1 cellular context compared by ENCODE assay signal in the genomic region with DNA sequence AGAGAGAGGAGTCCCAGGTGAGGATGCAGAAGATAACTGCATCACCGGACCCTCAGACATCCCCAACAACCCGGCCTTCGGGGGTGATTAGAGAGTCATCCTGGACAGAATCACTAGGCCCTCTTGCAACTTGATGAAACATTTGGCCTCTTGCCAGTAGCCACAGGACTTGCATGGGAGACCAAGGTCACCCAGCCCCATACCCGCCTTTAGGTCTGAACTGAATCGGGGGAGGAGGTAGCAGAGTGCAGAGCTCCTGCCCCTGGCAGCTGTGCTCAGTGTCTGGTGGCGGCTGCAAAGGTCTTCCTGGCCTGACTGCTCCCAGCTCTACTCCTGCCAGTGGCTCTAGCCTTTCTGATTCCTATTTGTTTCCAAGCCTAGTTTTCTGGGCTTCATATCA.
TF ChIP-seq lines count a peak whose summit lies in the region.

No MANE protein-coding gene starts in this region.

TF ChIP-seq in HepG2, 621 proteins besides CTCF, POLR2A, EP300 and RAD21 (continues in another document):
- no peak for TF ChIP-seq MXI1 (IDR thresholded peaks at IDR 0.05; ENCODE audit: borderline replicate concordance, low read depth, low read length)
- TF ChIP-seq KMT2A (CRISPR knock-in tag; IDR thresholded peaks at IDR 0.05) = no peak
- no peak for TF ChIP-seq MAZ (IDR thresholded peaks at IDR 0.05; ENCODE audit: borderline replicate concordance, low read depth, low read length)
- TF ChIP-seq MAZ (CRISPR knock-in tag; IDR thresholded peaks at IDR 0.05; ENCODE audit: low read depth) = no peak
- TF ChIP-seq PCBP1 (IDR thresholded peaks at IDR 0.05; ENCODE audit: borderline replicate concordance, low read depth, low read length) = no peak
- no peak for TF ChIP-seq ZNF205 (CRISPR knock-in tag; IDR thresholded peaks at IDR 0.05)
- TF ChIP-seq ZSCAN20 (CRISPR knock-in tag; IDR thresholded peaks at IDR 0.05; ENCODE audit: borderline replicate concordance) = no peak
- no peak for TF ChIP-seq FLYWCH1 (CRISPR knock-in tag; IDR thresholded peaks at IDR 0.05)
- TF ChIP-seq, protein P1, sequence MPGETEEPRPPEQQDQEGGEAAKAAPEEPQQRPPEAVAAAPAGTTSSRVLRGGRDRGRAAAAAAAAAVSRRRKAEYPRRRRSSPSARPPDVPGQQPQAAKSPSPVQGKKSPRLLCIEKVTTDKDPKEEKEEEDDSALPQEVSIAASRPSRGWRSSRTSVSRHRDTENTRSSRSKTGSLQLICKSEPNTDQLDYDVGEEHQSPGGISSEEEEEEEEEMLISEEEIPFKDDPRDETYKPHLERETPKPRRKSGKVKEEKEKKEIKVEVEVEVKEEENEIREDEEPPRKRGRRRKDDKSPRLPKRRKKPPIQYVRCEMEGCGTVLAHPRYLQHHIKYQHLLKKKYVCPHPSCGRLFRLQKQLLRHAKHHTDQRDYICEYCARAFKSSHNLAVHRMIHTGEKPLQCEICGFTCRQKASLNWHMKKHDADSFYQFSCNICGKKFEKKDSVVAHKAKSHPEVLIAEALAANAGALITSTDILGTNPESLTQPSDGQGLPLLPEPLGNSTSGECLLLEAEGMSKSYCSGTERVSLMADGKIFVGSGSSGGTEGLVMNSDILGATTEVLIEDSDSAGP (CRISPR knock-in tag; IDR thresholded peaks at IDR 0.05; ENCODE audit: borderline replicate concordance) = no peak
- no peak for TF ChIP-seq MBD4 (IDR thresholded peaks at IDR 0.05; ENCODE audit: borderline replicate concordance, low read length)
- TF ChIP-seq ARNT (IDR thresholded peaks at IDR 0.05) = no peak
- no peak for TF ChIP-seq ZNF260 (CRISPR knock-in tag; IDR thresholded peaks at IDR 0.05; ENCODE audit: borderline replicate concordance, low read depth)
- no peak for TF ChIP-seq ATF7 (IDR thresholded peaks at IDR 0.05)
- no peak for TF ChIP-seq ATF7 (CRISPR knock-in tag; IDR thresholded peaks at IDR 0.05)
- TF ChIP-seq ZNF558 (CRISPR knock-in tag; IDR thresholded peaks at IDR 0.05; ENCODE audit: borderline replicate concordance) = no peak
- no peak for TF ChIP-seq FOXA3 (CRISPR knock-in tag; IDR thresholded peaks at IDR 0.05)
- TF ChIP-seq ZNF670 (CRISPR knock-in tag; IDR thresholded peaks at IDR 0.05; ENCODE audit: borderline replicate concordance) = no peak
- no peak for TF ChIP-seq HHEX (CRISPR knock-in tag; IDR thresholded peaks at IDR 0.05)
- TF ChIP-seq, protein P2, sequence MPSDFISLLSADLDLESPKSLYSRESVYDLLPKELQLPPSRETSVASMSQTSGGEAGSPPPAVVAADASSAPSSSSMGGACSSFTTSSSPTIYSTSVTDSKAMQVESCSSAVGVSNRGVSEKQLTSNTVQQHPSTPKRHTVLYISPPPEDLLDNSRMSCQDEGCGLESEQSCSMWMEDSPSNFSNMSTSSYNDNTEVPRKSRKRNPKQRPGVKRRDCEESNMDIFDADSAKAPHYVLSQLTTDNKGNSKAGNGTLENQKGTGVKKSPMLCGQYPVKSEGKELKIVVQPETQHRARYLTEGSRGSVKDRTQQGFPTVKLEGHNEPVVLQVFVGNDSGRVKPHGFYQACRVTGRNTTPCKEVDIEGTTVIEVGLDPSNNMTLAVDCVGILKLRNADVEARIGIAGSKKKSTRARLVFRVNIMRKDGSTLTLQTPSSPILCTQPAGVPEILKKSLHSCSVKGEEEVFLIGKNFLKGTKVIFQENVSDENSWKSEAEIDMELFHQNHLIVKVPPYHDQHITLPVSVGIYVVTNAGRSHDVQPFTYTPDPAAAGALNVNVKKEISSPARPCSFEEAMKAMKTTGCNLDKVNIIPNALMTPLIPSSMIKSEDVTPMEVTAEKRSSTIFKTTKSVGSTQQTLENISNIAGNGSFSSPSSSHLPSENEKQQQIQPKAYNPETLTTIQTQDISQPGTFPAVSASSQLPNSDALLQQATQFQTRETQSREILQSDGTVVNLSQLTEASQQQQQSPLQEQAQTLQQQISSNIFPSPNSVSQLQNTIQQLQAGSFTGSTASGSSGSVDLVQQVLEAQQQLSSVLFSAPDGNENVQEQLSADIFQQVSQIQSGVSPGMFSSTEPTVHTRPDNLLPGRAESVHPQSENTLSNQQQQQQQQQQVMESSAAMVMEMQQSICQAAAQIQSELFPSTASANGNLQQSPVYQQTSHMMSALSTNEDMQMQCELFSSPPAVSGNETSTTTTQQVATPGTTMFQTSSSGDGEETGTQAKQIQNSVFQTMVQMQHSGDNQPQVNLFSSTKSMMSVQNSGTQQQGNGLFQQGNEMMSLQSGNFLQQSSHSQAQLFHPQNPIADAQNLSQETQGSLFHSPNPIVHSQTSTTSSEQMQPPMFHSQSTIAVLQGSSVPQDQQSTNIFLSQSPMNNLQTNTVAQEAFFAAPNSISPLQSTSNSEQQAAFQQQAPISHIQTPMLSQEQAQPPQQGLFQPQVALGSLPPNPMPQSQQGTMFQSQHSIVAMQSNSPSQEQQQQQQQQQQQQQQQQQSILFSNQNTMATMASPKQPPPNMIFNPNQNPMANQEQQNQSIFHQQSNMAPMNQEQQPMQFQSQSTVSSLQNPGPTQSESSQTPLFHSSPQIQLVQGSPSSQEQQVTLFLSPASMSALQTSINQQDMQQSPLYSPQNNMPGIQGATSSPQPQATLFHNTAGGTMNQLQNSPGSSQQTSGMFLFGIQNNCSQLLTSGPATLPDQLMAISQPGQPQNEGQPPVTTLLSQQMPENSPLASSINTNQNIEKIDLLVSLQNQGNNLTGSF (CRISPR knock-in tag; IDR thresholded peaks at IDR 0.05) = no peak
- no peak for TF ChIP-seq ZNF557 (CRISPR knock-in tag; IDR thresholded peaks at IDR 0.05)
- TF ChIP-seq KLF9 (CRISPR knock-in tag; IDR thresholded peaks at IDR 0.05; ENCODE audit: low read depth) = no peak
- no peak for TF ChIP-seq RFX5 (IDR thresholded peaks at IDR 0.05; ENCODE audit: low read depth, low read length)
- no peak for TF ChIP-seq TRAFD1 (CRISPR knock-in tag; IDR thresholded peaks at IDR 0.05; ENCODE audit: borderline replicate concordance)
- TF ChIP-seq, protein P3, sequence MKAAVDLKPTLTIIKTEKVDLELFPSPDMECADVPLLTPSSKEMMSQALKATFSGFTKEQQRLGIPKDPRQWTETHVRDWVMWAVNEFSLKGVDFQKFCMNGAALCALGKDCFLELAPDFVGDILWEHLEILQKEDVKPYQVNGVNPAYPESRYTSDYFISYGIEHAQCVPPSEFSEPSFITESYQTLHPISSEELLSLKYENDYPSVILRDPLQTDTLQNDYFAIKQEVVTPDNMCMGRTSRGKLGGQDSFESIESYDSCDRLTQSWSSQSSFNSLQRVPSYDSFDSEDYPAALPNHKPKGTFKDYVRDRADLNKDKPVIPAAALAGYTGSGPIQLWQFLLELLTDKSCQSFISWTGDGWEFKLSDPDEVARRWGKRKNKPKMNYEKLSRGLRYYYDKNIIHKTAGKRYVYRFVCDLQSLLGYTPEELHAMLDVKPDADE (CRISPR knock-in tag; IDR thresholded peaks at IDR 0.05) = no peak
- no peak for TF ChIP-seq POLR2AphosphoS2 (IDR thresholded peaks at IDR 0.05; ENCODE audit: low read depth, low read length)
- TF ChIP-seq ZBTB40 (IDR thresholded peaks at IDR 0.05) = no peak
- no peak for TF ChIP-seq ZBTB40 (CRISPR knock-in tag; IDR thresholded peaks at IDR 0.05)
- TF ChIP-seq TCF7L2 (IDR thresholded peaks at IDR 0.05; ENCODE audit: low read depth, low read length) = no peak
- TF ChIP-seq ZNF460 (CRISPR knock-in tag; IDR thresholded peaks at IDR 0.05; ENCODE audit: borderline replicate concordance) = no peak
- no peak for TF ChIP-seq FOXM1 (CRISPR knock-in tag; IDR thresholded peaks at IDR 0.05)
- no peak for TF ChIP-seq MAFF (IDR thresholded peaks at IDR 0.05; ENCODE audit: low read depth, low read length)
- no peak for TF ChIP-seq ZNF207 (IDR thresholded peaks at IDR 0.05; ENCODE audit: borderline replicate concordance)
- TF ChIP-seq PCBP2 (optimal IDR thresholded peaks at IDR 0.05; ENCODE audit: low read depth, low read length, poor library complexity, severe bottlenecking) = no peak
- TF ChIP-seq GATAD2A (CRISPR knock-in tag; IDR thresholded peaks at IDR 0.05) = peak; percentile 40; the same call in 1 of the 2 replicates
- TF ChIP-seq MED8 (CRISPR knock-in tag; IDR thresholded peaks at IDR 0.05; ENCODE audit: insufficient replicate concordance) = no peak
- no peak for TF ChIP-seq GMEB2 (CRISPR knock-in tag; IDR thresholded peaks at IDR 0.05; ENCODE audit: low read depth)
- TF ChIP-seq MATR3 (CRISPR knock-in tag; IDR thresholded peaks at IDR 0.05) = no peak
- TF ChIP-seq ZNF292 (CRISPR knock-in tag; IDR thresholded peaks at IDR 0.05; ENCODE audit: borderline replicate concordance, low read depth) = peak; percentile 80; the same call in 1 of the 2 replicates
- TF ChIP-seq ZNF816 (CRISPR knock-in tag; IDR thresholded peaks at IDR 0.05; ENCODE audit: borderline replicate concordance) = no peak
- TF ChIP-seq ZNF367 (CRISPR knock-in tag; IDR thresholded peaks at IDR 0.05; ENCODE audit: borderline replicate concordance) = no peak
- TF ChIP-seq NR2C2 (CRISPR knock-in tag; IDR thresholded peaks at IDR 0.05; ENCODE audit: borderline replicate concordance) = no peak
